ENCODE assay signal across 12 cellular contexts in genomic region chr9:110148868-110149267, GRCh38. TPM values are rescaled to one million over a fixed set of nuclear protein-coding genes. Genes with fewer than 3 reads are reported as not detected.
DNase-seq lines count a peak whose midpoint lies in the region; ATAC-seq and TF ChIP-seq lines count a peak whose summit lies in the region.
"Had no signal": no experiment of that assay in that cellular context is flagged by ENCODE, and none has a peak within 500 bp of the region (broad histone marks: within the 10 kb centered on the region; RNA-seq: fewer than 3 reads in every experiment).

No MANE protein-coding gene starts in this region.

- CTCF ChIA-PET in activated CD4-positive, alpha-beta T cell treated with anti-CD3 and anti-CD28 coated beads for 36 hours (lab: Charles Lee): interaction anchor here (0.8 to 2.9 kb wide), 12 partner anchors 12 to 331 kb away, joined by 3 to 19 read pairs (median 4); partner anchors contain the start of gene TXN

- POLR2A ChIA-PET in activated CD4-positive, alpha-beta T cell treated with anti-CD3 and anti-CD28 coated beads for 36 hours (lab: Charles Lee): interaction anchor here (0.6 to 1.6 kb wide), 10 partner anchors 9 to 263 kb away, joined by 3 to 11 read pairs (median 5); partner anchors contain the start of gene TXN

- H3K9me3 ChIP-seq in left ventricle myocardium inferior (replicated peaks) (peaks cover 5% of the 10 kb centered on the region), thoracic aorta (no peaks in the 10 kb centered on the region)
- H3K9me3 ChIP-seq: A549 had no signal

- no peaks in the 10 kb centered on the region for H3K9me3 Mint-ChIP-seq in activated CD4-positive, alpha-beta T cell treated with anti-CD3 and anti-CD28 coated beads for 36 hours (ENCODE audit: low read depth)
- H3K9me3 Mint-ChIP-seq in activated T-helper 1 cell treated with anti-CD3 and anti-CD28 coated beads, Interleukin-12 subunit alpha, Interleukin-12 subunit beta, Interleukin-2, Interleukin-4 antibody, amounts not matched to agents 30 ng/mL and 10 ng/mL and 1 ng/mL, durations not matched to agents 14 hours and 24 hours and 36 hours: peaks cover 11% of the 10 kb centered on the region

- intact Hi-C loops in activated CD4-positive, alpha-beta T cell treated with anti-CD3 and anti-CD28 coated beads for 36 hours (cut with DNase I, micrococcal nuclease): loop anchor here (1.0 to 2.0 kb wide), 9 partner anchors 98 to 263 kb away; partner anchors contain the start of gene TXN (in 1 of the 2)
- intact Hi-C loops in activated T-helper 1 cell treated with anti-CD3 and anti-CD28 coated beads, Interleukin-12 subunit alpha, Interleukin-12 subunit beta, Interleukin-2, Interleukin-4 antibody, amounts not matched to agents 30 ng/mL and 10 ng/mL and 1 ng/mL, durations not matched to agents 14 hours and 24 hours and 36 hours (cut with micrococcal nuclease): loop anchor here (1.0 to 10.0 kb wide), 14 partner anchors 8 to 1044 kb away; partner anchors contain the start of gene TXN
- intact Hi-C loops in left ventricle myocardium inferior (cut with micrococcal nuclease): loop anchor here (10.0 kb wide), 1 partner anchor 74 kb away; no protein-coding TSS in a partner anchor

- TF ChIP-seq CTCF in left ventricle myocardium inferior (IDR thresholded peaks at IDR 0.05; ENCODE audit: borderline replicate concordance) (no peak), thoracic aorta (IDR thresholded peaks at IDR 0.05) (no peak)

- peak overlapping the region; percentile 20 for H3K4me3 ChIP-seq in left ventricle myocardium inferior
- H3K4me3 ChIP-seq in thoracic aorta: peak overlapping the region; percentile 16
- H3K4me3 ChIP-seq: A549 had no signal

- no peak for DNase-seq in activated CD4-positive, alpha-beta T cell treated with anti-CD3 and anti-CD28 coated beads for 36 hours
- no peak for DNase-seq in activated CD4-positive, alpha-beta T cell treated with anti-CD3 and anti-CD28 coated beads, Interleukin-2, amount 50 U/mL, for 4 hours
- DNase-seq in activated T-helper 1 cell treated with anti-CD3 and anti-CD28 coated beads, Interleukin-12 subunit alpha, Interleukin-12 subunit beta, Interleukin-2, Interleukin-4 antibody, amounts not matched to agents 30 ng/mL and 10 ng/mL and 1 ng/mL, durations not matched to agents 14 hours and 24 hours and 36 hours (ENCODE audit: low spot score): no peak
- no peak for DNase-seq in left ventricle myocardium inferior
- no peak for DNase-seq in thoracic aorta (ENCODE audit: low spot score)
- no peak for DNase-seq in amygdala (lab: John Stamatoyannopoulos, UW)
- no peak for DNase-seq in DMS79 (lab: John Stamatoyannopoulos, UW)
- DNase-seq: endodermal cell, KBM-7, left cardiac atrium had no signal

- H3K4me1 Mint-ChIP-seq in activated CD4-positive, alpha-beta T cell treated with anti-CD3 and anti-CD28 coated beads for 36 hours: peaks cover 63% of the 10 kb centered on the region
- peaks cover 95% of the 10 kb centered on the region for H3K4me1 Mint-ChIP-seq in activated T-helper 1 cell treated with anti-CD3 and anti-CD28 coated beads, Interleukin-12 subunit alpha, Interleukin-12 subunit beta, Interleukin-2, Interleukin-4 antibody, amounts not matched to agents 30 ng/mL and 10 ng/mL and 1 ng/mL, durations not matched to agents 14 hours and 24 hours and 36 hours (ENCODE audit: low read depth)
- H3K4me1 Mint-ChIP-seq: endodermal cell had no signal

- H3K36me3 ChIP-seq in left ventricle myocardium inferior (peaks cover 6% of the 10 kb centered on the region), thoracic aorta (no peaks in the 10 kb centered on the region)

- H3K4me1 ChIP-seq in left ventricle myocardium inferior (peaks cover 100% of the 10 kb centered on the region), thoracic aorta (ENCODE audit: control insufficient read depth in 1 of 2, low read depth in 2 of 2) (peaks cover 18 to 65% of the 10 kb centered on the region in 2 donors)

- peak overlapping the region; percentile 71 for H3K27ac ChIP-seq in left ventricle myocardium inferior (replicated peaks)
- H3K27ac ChIP-seq in thoracic aorta: peak overlapping the region in 1 of 2 donors; percentile 20
- H3K27ac ChIP-seq: A549 had no signal

- no peaks in the 10 kb centered on the region for H3K27me3 Mint-ChIP-seq in activated CD4-positive, alpha-beta T cell treated with anti-CD3 and anti-CD28 coated beads for 36 hours
- no peaks in the 10 kb centered on the region for H3K27me3 Mint-ChIP-seq in activated T-helper 1 cell treated with anti-CD3 and anti-CD28 coated beads, Interleukin-12 subunit alpha, Interleukin-12 subunit beta, Interleukin-2, Interleukin-4 antibody, amounts not matched to agents 30 ng/mL and 10 ng/mL and 1 ng/mL, durations not matched to agents 14 hours and 24 hours and 36 hours (ENCODE audit: insufficient read depth)

- peaks cover 14% of the 10 kb centered on the region for H3K36me3 Mint-ChIP-seq in activated CD4-positive, alpha-beta T cell treated with anti-CD3 and anti-CD28 coated beads for 36 hours (ENCODE audit: low read depth)
- peaks cover 33% of the 10 kb centered on the region for H3K36me3 Mint-ChIP-seq in activated T-helper 1 cell treated with anti-CD3 and anti-CD28 coated beads, Interleukin-12 subunit alpha, Interleukin-12 subunit beta, Interleukin-2, Interleukin-4 antibody, amounts not matched to agents 30 ng/mL and 10 ng/mL and 1 ng/mL, durations not matched to agents 14 hours and 24 hours and 36 hours (ENCODE audit: low read depth)

- no peak for ATAC-seq in activated CD4-positive, alpha-beta T cell treated with anti-CD3 and anti-CD28 coated beads for 36 hours
- no peak for ATAC-seq in thoracic aorta (ENCODE audit: insufficient number of reproducible peaks, low FRiP score, low read depth)
- no peak for ATAC-seq in HG03457 (IDR thresholded peaks at IDR 0.05; ENCODE audit: unreplicated experiment)
- ATAC-seq: A549 had no signal

- H3K27ac Mint-ChIP-seq in activated CD4-positive, alpha-beta T cell treated with anti-CD3 and anti-CD28 coated beads for 36 hours: peak overlapping the region; percentile 81
- peak overlapping the region; percentile 84 for H3K27ac Mint-ChIP-seq in activated T-helper 1 cell treated with anti-CD3 and anti-CD28 coated beads, Interleukin-12 subunit alpha, Interleukin-12 subunit beta, Interleukin-2, Interleukin-4 antibody, amounts not matched to agents 30 ng/mL and 10 ng/mL and 1 ng/mL, durations not matched to agents 14 hours and 24 hours and 36 hours
- H3K27ac Mint-ChIP-seq: endodermal cell had no signal

- H3K27me3 ChIP-seq in left ventricle myocardium inferior (ENCODE audit: low read depth) (no peaks in the 10 kb centered on the region), thoracic aorta (replicated peaks; ENCODE audit: insufficient read depth) (no peaks in the 10 kb centered on the region)

- peak overlapping the region; percentile 57 for H3K4me3 Mint-ChIP-seq in activated CD4-positive, alpha-beta T cell treated with anti-CD3 and anti-CD28 coated beads for 36 hours
- peak overlapping the region; percentile 75 for H3K4me3 Mint-ChIP-seq in activated T-helper 1 cell treated with anti-CD3 and anti-CD28 coated beads, Interleukin-12 subunit alpha, Interleukin-12 subunit beta, Interleukin-2, Interleukin-4 antibody, amounts not matched to agents 30 ng/mL and 10 ng/mL and 1 ng/mL, durations not matched to agents 14 hours and 24 hours and 36 hours
- H3K4me3 Mint-ChIP-seq: endodermal cell had no signal

RNA-seq across cellular contexts. Expression of gene C9orf152, which starts 59.1 kb away (rescaled TPM):
- total RNA-seq in activated CD4-positive, alpha-beta T cell treated with anti-CD3 and anti-CD28 coated beads for 36 hours: not detected
- not detected in 2 replicates for total RNA-seq in activated T-helper 1 cell treated with anti-CD3 and anti-CD28 coated beads, Interleukin-12 subunit alpha, Interleukin-12 subunit beta, Interleukin-2, Interleukin-4 antibody, amounts not matched to agents 30 ng/mL and 10 ng/mL and 1 ng/mL, durations not matched to agents 14 hours and 24 hours and 36 hours
- total RNA-seq in left ventricle myocardium inferior: not detected
- under 1 TPM in 1 of 2 donors, not detected in 1; 0.56 TPM for total RNA-seq in thoracic aorta
- total RNA-seq: endodermal cell, left cardiac atrium had no signal
